Comparison of ENCODE assay signal across 1 cellular context in the genomic region with DNA sequence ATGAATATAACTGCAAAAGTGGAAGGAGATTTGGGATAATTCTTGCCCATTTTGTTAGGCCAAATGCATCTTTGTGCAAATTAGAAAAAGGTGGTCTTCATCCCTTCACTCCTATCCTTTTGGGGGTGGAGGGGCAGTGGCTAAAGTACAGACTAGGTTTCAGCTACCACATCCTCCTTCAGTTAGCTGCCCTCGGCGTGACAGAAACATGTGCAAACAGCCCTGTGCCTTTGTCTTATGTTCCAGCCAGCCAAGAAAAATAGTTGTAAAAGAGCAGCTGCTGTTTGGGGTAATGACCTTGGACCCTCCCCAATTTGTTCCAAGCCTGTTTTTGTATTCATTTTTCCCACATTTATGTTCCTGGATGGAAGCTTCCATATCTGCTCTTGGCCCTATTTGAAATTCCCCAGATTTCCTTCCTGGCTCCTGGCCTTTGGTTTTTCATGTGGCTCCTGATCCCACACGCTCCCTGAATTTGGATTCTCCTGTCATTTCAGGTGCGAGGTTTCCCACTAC.
TF ChIP-seq lines count a peak whose summit lies in the region.

No MANE protein-coding gene starts in this region.

TF ChIP-seq in HepG2, 621 proteins besides CTCF, POLR2A, EP300 and RAD21 (continued from another document and continues in another):
- TF ChIP-seq, protein P1, sequence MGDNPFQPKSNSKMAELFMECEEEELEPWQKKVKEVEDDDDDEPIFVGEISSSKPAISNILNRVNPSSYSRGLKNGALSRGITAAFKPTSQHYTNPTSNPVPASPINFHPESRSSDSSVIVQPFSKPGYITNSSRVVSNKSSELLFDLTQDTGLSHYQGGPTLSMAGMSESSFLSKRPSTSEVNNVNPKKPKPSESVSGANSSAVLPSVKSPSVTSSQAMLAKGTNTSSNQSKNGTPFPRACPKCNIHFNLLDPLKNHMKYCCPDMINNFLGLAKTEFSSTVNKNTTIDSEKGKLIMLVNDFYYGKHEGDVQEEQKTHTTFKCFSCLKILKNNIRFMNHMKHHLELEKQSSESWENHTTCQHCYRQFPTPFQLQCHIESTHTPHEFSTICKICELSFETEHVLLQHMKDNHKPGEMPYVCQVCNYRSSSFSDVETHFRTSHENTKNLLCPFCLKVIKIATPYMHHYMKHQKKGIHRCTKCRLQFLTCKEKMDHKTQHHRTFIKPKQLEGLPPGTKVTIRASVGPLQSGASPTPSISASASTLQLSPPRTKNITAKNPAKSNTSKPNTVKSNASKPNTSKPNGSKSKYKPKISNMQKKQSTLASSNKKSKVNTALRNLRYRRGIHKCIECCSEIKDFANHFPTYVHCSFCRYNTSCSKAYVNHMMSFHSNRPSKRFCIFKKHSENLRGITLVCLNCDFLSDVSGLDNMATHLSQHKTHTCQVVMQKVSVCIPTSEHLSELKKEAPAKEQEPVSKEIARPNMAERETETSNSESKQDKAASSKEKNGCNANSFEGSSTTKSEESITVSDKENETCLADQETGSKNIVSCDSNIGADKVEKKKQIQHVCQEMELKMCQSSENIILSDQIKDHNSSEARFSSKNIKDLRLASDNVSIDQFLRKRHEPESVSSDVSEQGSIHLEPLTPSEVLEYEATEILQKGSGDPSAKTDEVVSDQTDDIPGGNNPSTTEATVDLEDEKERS (CRISPR knock-in tag; IDR thresholded peaks at IDR 0.05), result no peak
- TF ChIP-seq ARID3A (IDR thresholded peaks at IDR 0.05; ENCODE audit: low read depth, low read length), result no peak
- no peak for TF ChIP-seq SRSF4 (IDR thresholded peaks at IDR 0.05; ENCODE audit: low read depth, low read length, poor library complexity, severe bottlenecking)
- peak; percentile 34; the same call in 1 of the 2 replicates for TF ChIP-seq SP5 (CRISPR knock-in tag; IDR thresholded peaks at IDR 0.05; ENCODE audit: borderline replicate concordance, low read depth)
- peak; percentile 81 for TF ChIP-seq MED1 (CRISPR knock-in tag; IDR thresholded peaks at IDR 0.05)
- no peak for TF ChIP-seq ZNF3 (CRISPR knock-in tag; IDR thresholded peaks at IDR 0.05)
- peak; percentile 80 for TF ChIP-seq FOXP4 (CRISPR knock-in tag; IDR thresholded peaks at IDR 0.05)
- peak; percentile 23; the same call in 1 of the 2 replicates for TF ChIP-seq ZFX (CRISPR knock-in tag; IDR thresholded peaks at IDR 0.05; ENCODE audit: low read depth)
- TF ChIP-seq TBX3 (IDR thresholded peaks at IDR 0.05; ENCODE audit: borderline replicate concordance), result no peak
- TF ChIP-seq, protein P2, sequence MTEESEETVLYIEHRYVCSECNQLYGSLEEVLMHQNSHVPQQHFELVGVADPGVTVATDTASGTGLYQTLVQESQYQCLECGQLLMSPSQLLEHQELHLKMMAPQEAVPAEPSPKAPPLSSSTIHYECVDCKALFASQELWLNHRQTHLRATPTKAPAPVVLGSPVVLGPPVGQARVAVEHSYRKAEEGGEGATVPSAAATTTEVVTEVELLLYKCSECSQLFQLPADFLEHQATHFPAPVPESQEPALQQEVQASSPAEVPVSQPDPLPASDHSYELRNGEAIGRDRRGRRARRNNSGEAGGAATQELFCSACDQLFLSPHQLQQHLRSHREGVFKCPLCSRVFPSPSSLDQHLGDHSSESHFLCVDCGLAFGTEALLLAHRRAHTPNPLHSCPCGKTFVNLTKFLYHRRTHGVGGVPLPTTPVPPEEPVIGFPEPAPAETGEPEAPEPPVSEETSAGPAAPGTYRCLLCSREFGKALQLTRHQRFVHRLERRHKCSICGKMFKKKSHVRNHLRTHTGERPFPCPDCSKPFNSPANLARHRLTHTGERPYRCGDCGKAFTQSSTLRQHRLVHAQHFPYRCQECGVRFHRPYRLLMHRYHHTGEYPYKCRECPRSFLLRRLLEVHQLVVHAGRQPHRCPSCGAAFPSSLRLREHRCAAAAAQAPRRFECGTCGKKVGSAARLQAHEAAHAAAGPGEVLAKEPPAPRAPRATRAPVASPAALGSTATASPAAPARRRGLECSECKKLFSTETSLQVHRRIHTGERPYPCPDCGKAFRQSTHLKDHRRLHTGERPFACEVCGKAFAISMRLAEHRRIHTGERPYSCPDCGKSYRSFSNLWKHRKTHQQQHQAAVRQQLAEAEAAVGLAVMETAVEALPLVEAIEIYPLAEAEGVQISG (CRISPR knock-in tag; IDR thresholded peaks at IDR 0.05), result no peak
- TF ChIP-seq IRF2 (CRISPR knock-in tag; IDR thresholded peaks at IDR 0.05), result no peak
- TF ChIP-seq ZNF878 (CRISPR knock-in tag; IDR thresholded peaks at IDR 0.05), result peak; percentile 81; the same call in 1 of the 2 replicates
- TF ChIP-seq ZFP36L1 (CRISPR knock-in tag; IDR thresholded peaks at IDR 0.05), result no peak
- TF ChIP-seq ZNF264 (CRISPR knock-in tag; IDR thresholded peaks at IDR 0.05), result no peak
- TF ChIP-seq, protein P3, sequence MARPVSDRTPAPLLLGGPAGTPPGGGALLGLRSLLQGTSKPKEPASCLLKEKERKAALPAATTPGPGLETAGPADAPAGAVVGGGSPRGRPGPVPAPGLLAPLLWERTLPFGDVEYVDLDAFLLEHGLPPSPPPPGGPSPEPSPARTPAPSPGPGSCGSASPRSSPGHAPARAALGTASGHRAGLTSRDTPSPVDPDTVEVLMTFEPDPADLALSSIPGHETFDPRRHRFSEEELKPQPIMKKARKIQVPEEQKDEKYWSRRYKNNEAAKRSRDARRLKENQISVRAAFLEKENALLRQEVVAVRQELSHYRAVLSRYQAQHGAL (CRISPR knock-in tag; IDR thresholded peaks at IDR 0.05; ENCODE audit: not compliant biosample characterization), result no peak
- TF ChIP-seq HES4 (CRISPR knock-in tag; IDR thresholded peaks at IDR 0.05; ENCODE audit: borderline replicate concordance), result no peak
- TF ChIP-seq TCF7L2 (IDR thresholded peaks at IDR 0.05; ENCODE audit: low read depth, low read length), result no peak
- no peak for TF ChIP-seq DNMT1 (CRISPR knock-in tag; IDR thresholded peaks at IDR 0.05)
- no peak for TF ChIP-seq LCORL (IDR thresholded peaks at IDR 0.05)
- TF ChIP-seq LCORL (CRISPR knock-in tag; IDR thresholded peaks at IDR 0.05), result peak; percentile 81; the same call in 1 of the 2 replicates
- TF ChIP-seq ZNF710 (CRISPR knock-in tag; IDR thresholded peaks at IDR 0.05; ENCODE audit: borderline replicate concordance), result peak; percentile 64; the same call in 1 of the 2 replicates
- no peak for TF ChIP-seq ZNF281 (CRISPR knock-in tag; IDR thresholded peaks at IDR 0.05; ENCODE audit: borderline replicate concordance)
- TF ChIP-seq ARHGAP35 (CRISPR knock-in tag; IDR thresholded peaks at IDR 0.05; ENCODE audit: borderline replicate concordance), result no peak
- no peak for TF ChIP-seq RXRA (CRISPR knock-in tag; IDR thresholded peaks at IDR 0.05)
- TF ChIP-seq ZNF343 (CRISPR knock-in tag; IDR thresholded peaks at IDR 0.05), result no peak
- TF ChIP-seq HOXA9 (CRISPR knock-in tag; IDR thresholded peaks at IDR 0.05; ENCODE audit: borderline replicate concordance), result no peak
- TF ChIP-seq ZNF605 (CRISPR knock-in tag; IDR thresholded peaks at IDR 0.05), result 0 out of 2 replicates have a peak, but pooled peaks have one; percentile 17
- 0 out of 2 replicates have a peak, but pooled peaks have one; percentile 43 for TF ChIP-seq ZNF709 (CRISPR knock-in tag; IDR thresholded peaks at IDR 0.05)
- TF ChIP-seq ZNF784 (CRISPR knock-in tag; IDR thresholded peaks at IDR 0.05; ENCODE audit: borderline replicate concordance), result no peak
- no peak for TF ChIP-seq ZNF75D (CRISPR knock-in tag; IDR thresholded peaks at IDR 0.05; ENCODE audit: borderline replicate concordance)
- no peak for TF ChIP-seq ZNF317 (CRISPR knock-in tag; IDR thresholded peaks at IDR 0.05)
- peak; percentile 79; the same call in 1 of the 2 replicates for TF ChIP-seq ZNF205 (CRISPR knock-in tag; IDR thresholded peaks at IDR 0.05)
- no peak for TF ChIP-seq SMARCC2 (IDR thresholded peaks at IDR 0.05)
- no peak for TF ChIP-seq FOXA1 (IDR thresholded peaks at IDR 0.05)
- no peak for TF ChIP-seq FOXA1 (CRISPR knock-in tag; IDR thresholded peaks at IDR 0.05)
- TF ChIP-seq ARNT (IDR thresholded peaks at IDR 0.05), result no peak
- TF ChIP-seq FOXK1 (CRISPR knock-in tag; IDR thresholded peaks at IDR 0.05; ENCODE audit: borderline replicate concordance, low read depth), result no peak
- no peak for TF ChIP-seq CAMTA2 (CRISPR knock-in tag; IDR thresholded peaks at IDR 0.05; ENCODE audit: borderline replicate concordance)
- peak; percentile 65; the same call in 1 of the 2 replicates for TF ChIP-seq ZBTB20 (CRISPR knock-in tag; IDR thresholded peaks at IDR 0.05; ENCODE audit: borderline replicate concordance, low read depth)
- TF ChIP-seq MBD4 (IDR thresholded peaks at IDR 0.05; ENCODE audit: borderline replicate concordance, low read length), result 0 out of 2 replicates have a peak, but pooled peaks have one; percentile 51
- TF ChIP-seq NONO (IDR thresholded peaks at IDR 0.05), result no peak
- TF ChIP-seq NONO (CRISPR knock-in tag; conservative IDR thresholded peaks at IDR 0.05), result no peak
- TF ChIP-seq NFIC (IDR thresholded peaks at IDR 0.05; ENCODE audit: low read length), result 0 out of 2 replicates have a peak, but pooled peaks have one; percentile 56
- no peak for TF ChIP-seq ATF2 (CRISPR knock-in tag; IDR thresholded peaks at IDR 0.05)
- TF ChIP-seq NFATC3 (CRISPR knock-in tag; IDR thresholded peaks at IDR 0.05), result no peak
- TF ChIP-seq RELA (CRISPR knock-in tag; IDR thresholded peaks at IDR 0.05), result no peak
